ENCODE assay signal across 1 cellular context in the genomic region with DNA sequence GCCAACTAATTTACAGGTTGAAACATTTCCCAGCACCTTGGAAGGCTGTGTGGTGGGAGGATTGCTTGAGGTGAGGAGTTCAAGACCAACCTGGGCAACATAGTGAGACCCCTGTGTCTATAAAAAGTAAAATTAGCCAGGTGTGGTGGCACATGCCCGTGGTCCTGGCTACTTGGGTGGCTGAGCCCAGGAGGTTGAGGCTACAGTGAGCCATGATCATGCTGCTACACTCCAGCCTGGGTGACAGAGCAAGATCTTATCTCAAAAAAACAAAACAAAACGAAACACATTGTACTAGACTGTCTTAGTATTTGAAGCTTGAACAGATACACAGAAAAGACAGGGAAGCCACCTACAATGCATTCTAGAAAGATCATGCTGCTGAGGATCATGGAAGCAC.
TF ChIP-seq lines count a peak whose summit lies in the region.

No MANE protein-coding gene starts in this region.

TF ChIP-seq in HepG2, 621 proteins besides CTCF, POLR2A, EP300 and RAD21:
- TF ChIP-seq TBX3 (IDR thresholded peaks at IDR 0.05; ENCODE audit: borderline replicate concordance) = no peak
- 0 out of 2 replicates have a peak, but pooled peaks have one; percentile 23 for TF ChIP-seq MAX (IDR thresholded peaks at IDR 0.05)
- TF ChIP-seq ZBTB26 (CRISPR knock-in tag; IDR thresholded peaks at IDR 0.05; ENCODE audit: borderline replicate concordance) = no peak
- no peak for TF ChIP-seq TCF7 (IDR thresholded peaks at IDR 0.05; ENCODE audit: low read depth)
- TF ChIP-seq ZNF121 (CRISPR knock-in tag; IDR thresholded peaks at IDR 0.05) = peak; percentile 50
